8 cellular contexts compared by ENCODE assay signal in genomic region chr3:126911162-126912026, GRCh38.
DNase-seq lines count a peak whose midpoint lies in the region; TF ChIP-seq lines count a peak whose summit lies in the region.

No MANE protein-coding gene starts in this region.

- no peaks in the 10 kb centered on the region for H3K79me1 ChIP-seq in H9 (ENCODE audit: insufficient read depth, low read depth, low read length, poor library complexity, severe bottlenecking)

- peak overlapping the region in 2 of 3 experiments; percentile 90 to 96; a peak in 4 of 7 replicates for H3K27ac Mint-ChIP-seq in H9

- H2BK15ac ChIP-seq in H9 (ENCODE audit: low read depth, low read length), result no peak overlapping the region

- no peaks in the 10 kb centered on the region for H4K20me1 ChIP-seq in H9 (ENCODE audit: control insufficient read depth, insufficient read depth, insufficient read length)

- H2AFZ ChIP-seq in H9 (ENCODE audit: low read length), result no peak overlapping the region

- no peaks in the 10 kb centered on the region for H3K9me3 Mint-ChIP-seq in H9

- no peak overlapping the region for H3K9ac ChIP-seq in H9 (ENCODE audit: extremely low read depth, insufficient read length, low read length)
- no peak overlapping the region for H3K9ac ChIP-seq in mucosa of rectum (ENCODE audit: low read depth in 1 of 2, low read length in 2 of 2)

- H3K27ac ChIP-seq in H9 (ENCODE audit: insufficient read length, low read depth, low read length) (no peak overlapping the region), mucosa of rectum (ENCODE audit: low read depth in 2 of 2, low read length in 2 of 2) (peak overlapping the region; percentile 48 to 74)

- H4K91ac ChIP-seq in H9 (ENCODE audit: insufficient read length, low read depth, low read length), result no peak overlapping the region

- no peak overlapping the region for H2BK120ac ChIP-seq in H9 (ENCODE audit: low read depth, low read length, poor library complexity, severe bottlenecking)

- H3K4me1 ChIP-seq in H9 (ENCODE audit: insufficient read depth, low read length), result 0 out of 2 replicates have a peak, but pooled peaks cover 6% of the 10 kb centered on the region
- peaks cover 8 to 19% of the 10 kb centered on the region in 2 donors for H3K4me1 ChIP-seq in mucosa of rectum (ENCODE audit: control insufficient read depth in 2 of 2, insufficient read depth in 2 of 2, low read length in 2 of 2)

- POLR2A ChIA-PET in GM10248 (lab: Yijun Ruan, JAX), result interaction anchor here (0.6 kb wide), 1 partner anchor 310 kb away, joined by 9 read pairs; no protein-coding TSS in a partner anchor

- peak overlapping the region; percentile 51; the same call in 1 of the 2 replicates for H3K14ac ChIP-seq in H9 (ENCODE audit: insufficient read depth, low read length)

- H2BK12ac ChIP-seq in H9 (ENCODE audit: insufficient read length, low read depth, low read length), result no peak overlapping the region

- H3K4me3 ChIP-seq in mucosa of rectum (ENCODE audit: low read length in 2 of 2), result no peak overlapping the region

- H3K79me2 ChIP-seq in H9 (ENCODE audit: insufficient read depth, low read length), result no peaks in the 10 kb centered on the region

- H3K36me3 Mint-ChIP-seq in H9 (ENCODE audit: insufficient read depth in 1 of 3, low read depth in 3 of 3), result peaks cover 0 to 3% (median 0%) of the 10 kb centered on the region in 3 experiments; a peak in 2 of 7 replicates

- no peak overlapping the region for H2BK20ac ChIP-seq in H9 (ENCODE audit: low read depth, low read length, poor library complexity, severe bottlenecking)

- H3K36me3 ChIP-seq in mucosa of rectum (ENCODE audit: control insufficient read depth in 2 of 2, insufficient read depth in 2 of 2, low read length in 2 of 2), result peaks cover 0 to 2% of the 10 kb centered on the region in 2 donors

- peaks cover 7% of the 10 kb centered on the region in 2 experiments for H3K4me1 Mint-ChIP-seq in H9

- no peak overlapping the region for H3K56ac ChIP-seq in H9 (ENCODE audit: insufficient read length, low read depth, low read length)

- H3K27me3 ChIP-seq in H9 (ENCODE audit: insufficient read depth, low read length) (no peaks in the 10 kb centered on the region), mucosa of rectum (ENCODE audit: control insufficient read depth in 2 of 2, insufficient read depth in 2 of 2, low read length in 2 of 2) (no peaks in the 10 kb centered on the region)

- no peak overlapping the region for H2BK5ac ChIP-seq in H9 (ENCODE audit: insufficient read length, low read length)

- H3K4me3 Mint-ChIP-seq in H9, result no peak overlapping the region

- H3K9me3 ChIP-seq in H9 (ENCODE audit: control insufficient read depth, low read depth, low read length), result no peaks in the 10 kb centered on the region
- H3K9me3 ChIP-seq in mucosa of rectum (ENCODE audit: control insufficient read depth in 2 of 2, low read length in 2 of 2), result no peaks in the 10 kb centered on the region

- H3K23ac ChIP-seq in H9 (ENCODE audit: insufficient read length, low read depth, low read length), result no peak overlapping the region

- no peaks in the 10 kb centered on the region for H3K23me2 ChIP-seq in H9 (ENCODE audit: insufficient read length, low read depth, low read length, poor library complexity, severe bottlenecking)

- CTCF ChIA-PET in GM10248 (lab: Yijun Ruan, JAX), result interaction anchor here (0.9 to 3.6 kb wide), 7 partner anchors 9 to 71 kb away, joined by 3 to 17 read pairs (median 4); partner anchors contain the start of gene PLXNA1

- no peak overlapping the region for H4K5ac ChIP-seq in H9 (ENCODE audit: insufficient read length, low read depth, low read length)

- no peak overlapping the region for H3T11ph ChIP-seq in H9 (ENCODE audit: low read length)

- H3K27me3 Mint-ChIP-seq in H9 (ENCODE audit: low read depth), result no peaks in the 10 kb centered on the region

- no peak overlapping the region for H3K18ac ChIP-seq in H9 (ENCODE audit: insufficient read length, low read depth, low read length)

- no peak overlapping the region for H2AK5ac ChIP-seq in H9 (ENCODE audit: insufficient read length, low read length)

- WGBS in H9 (ENCODE audit: extremely low coverage, insufficient read length, low lambda C conversion rate), result no CpG with 5 or more reads among the region's 15 CpGs

- no peak overlapping the region for H4K8ac ChIP-seq in H9 (replicated peaks; ENCODE audit: insufficient read length, low read depth, low read length)

- no peak for TF ChIP-seq CTCF in GM10248 (IDR thresholded peaks at IDR 0.05; ENCODE audit: control extremely low read depth, extremely low read depth, low read depth, missing control alignments)
- no peak for TF ChIP-seq CTCF in H9 (conservative IDR thresholded peaks at IDR 0.05)

- H3K4me2 ChIP-seq in H9 (ENCODE audit: insufficient read depth, insufficient read length, low read length), result no peak overlapping the region

- no peak overlapping the region for H3K4ac ChIP-seq in H9 (ENCODE audit: low read depth, low read length)

- DNase-seq in GM10248 (ENCODE audit: extremely low spot score), result peak; percentile 94
- DNase-seq in H9, result peak; percentile 50
- DNase-seq in LoVo (ENCODE audit: low spot score), result peak; percentile 53
- DNase-seq in activated CD4-positive, alpha-beta T cell treated with anti-CD3 and anti-CD28 coated beads for 48 hours, result peak; percentile 75
- peak; percentile 84 to 98 for DNase-seq in dermis microvascular lymphatic vessel endothelial cell (ENCODE audit: low read depth in 2 of 2)
- peak; percentile 55 for DNase-seq in stimulated activated naive CD4-positive, alpha-beta T cell treated with Interleukin-2 at 50 U/mL for 16 hours (lab: John Stamatoyannopoulos, UW)
- no peak for DNase-seq in NCI-H1417 treated with DMSO at 0.1 percent for 48 hours (lab: John Stamatoyannopoulos, UW)
